27 cellular contexts compared by ENCODE assay signal in genomic region chr5:30387974-30388632, GRCh38.
"Had no signal": no experiment of that assay in that cellular context is flagged by ENCODE, and none has a peak within 500 bp of the region (broad histone marks: within the 10 kb centered on the region; RNA-seq: fewer than 3 reads in every experiment).

No MANE protein-coding gene starts in this region.

- H3K9ac ChIP-seq: parathyroid adenoma had no signal

- H3K9me3 ChIP-seq: esophagus squamous epithelium, neutrophil, right lobe of liver, suprapubic skin, upper lobe of right lung, uterus had no signal

- H3K27ac ChIP-seq: coronary artery, esophagus squamous epithelium, heart right ventricle, neutrophil, parathyroid adenoma, right lobe of liver, suprapubic skin, transverse colon, upper lobe of right lung, uterus had no signal

- H3K4me1 ChIP-seq: esophagus squamous epithelium, heart right ventricle, parathyroid adenoma, right lobe of liver, suprapubic skin, transverse colon, upper lobe of right lung, uterus had no signal

- H3K27me3 ChIP-seq: esophagus squamous epithelium, heart right ventricle, neutrophil, right lobe of liver, suprapubic skin, transverse colon, upper lobe of right lung, uterus had no signal

- H3K36me3 Mint-ChIP-seq: memory B cell; stimulated activated naive B cell treated with anti-CD40 and anti-IgM and Interleukin-4, amounts not matched to agents 10 μg/mL and 1 μg/mL and 100 μg/mL, for 72 hours had no signal

- ATAC-seq: heart right ventricle; left lobe of liver; natural killer cell; stimulated activated naive B cell treated with anti-CD40 and anti-IgM and Interleukin-4, amounts not matched to agents 10 μg/mL and 1 μg/mL and 100 μg/mL, for 72 hours; stimulated activated naive CD8-positive, alpha-beta T cell treated with anti-CD3 and anti-CD28 coated beads, Interleukin-15, amount 100 ng/mL, for 72 hours; upper lobe of right lung had no signal

- DNase-seq: dermis blood vessel endothelial cell; effector memory CD4-positive, alpha-beta T cell; erythroblast; esophagus squamous epithelium; foreskin melanocyte; glutamatergic neuron; heart right ventricle; hippocampal formation; kidney; natural killer cell; right lobe of liver; small intestine; stimulated activated CD4-positive, alpha-beta T cell treated with anti-CD3 and anti-CD28 coated beads, Interleukin-15, amount 100 ng/mL, for 24 hours; stimulated activated CD4-positive, alpha-beta T cell treated with anti-CD3 and anti-CD28 coated beads, Interleukin-2, amount 100 ng/mL, for 48 hours; stimulated activated naive B cell treated with anti-CD40 and anti-IgM and Interleukin-4, amounts not matched to agents 10 μg/mL and 1 μg/mL and 100 μg/mL, for 72 hours; stimulated activated naive CD8-positive, alpha-beta T cell treated with anti-CD3 and anti-CD28 coated beads, Interleukin-15, amount 100 ng/mL, for 72 hours; transverse colon; upper lobe of right lung; uterus had no signal

- H3K4me1 Mint-ChIP-seq: memory B cell; natural killer cell; stimulated activated naive B cell treated with anti-CD40 and anti-IgM and Interleukin-4, amounts not matched to agents 10 μg/mL and 1 μg/mL and 100 μg/mL, for 72 hours; stimulated activated naive CD8-positive, alpha-beta T cell treated with anti-CD3 and anti-CD28 coated beads, Interleukin-15, amount 100 ng/mL, for 72 hours had no signal

- H3K27ac Mint-ChIP-seq: memory B cell; natural killer cell; progenitor cell of endocrine pancreas; stimulated activated naive B cell treated with anti-CD40 and anti-IgM and Interleukin-4, amounts not matched to agents 10 μg/mL and 1 μg/mL and 100 μg/mL, for 72 hours; stimulated activated naive CD8-positive, alpha-beta T cell treated with anti-CD3 and anti-CD28 coated beads, Interleukin-15, amount 100 ng/mL, for 72 hours had no signal

- H3K79me2 ChIP-seq: parathyroid adenoma had no signal

- H2AFZ ChIP-seq: parathyroid adenoma had no signal

- H3K27me3 Mint-ChIP-seq: memory B cell; progenitor cell of endocrine pancreas; stimulated activated naive B cell treated with anti-CD40 and anti-IgM and Interleukin-4, amounts not matched to agents 10 μg/mL and 1 μg/mL and 100 μg/mL, for 72 hours; stimulated activated naive CD8-positive, alpha-beta T cell treated with anti-CD3 and anti-CD28 coated beads, Interleukin-15, amount 100 ng/mL, for 72 hours had no signal

- H3K4me3 Mint-ChIP-seq: memory B cell; natural killer cell; stimulated activated naive B cell treated with anti-CD40 and anti-IgM and Interleukin-4, amounts not matched to agents 10 μg/mL and 1 μg/mL and 100 μg/mL, for 72 hours; stimulated activated naive CD8-positive, alpha-beta T cell treated with anti-CD3 and anti-CD28 coated beads, Interleukin-15, amount 100 ng/mL, for 72 hours had no signal

- H3K4me3 ChIP-seq: coronary artery, esophagus squamous epithelium, heart right ventricle, lung, right lobe of liver, suprapubic skin, transverse colon, upper lobe of right lung, uterus had no signal

- H3K36me3 ChIP-seq: esophagus squamous epithelium, heart right ventricle, neutrophil, right lobe of liver, suprapubic skin, transverse colon, upper lobe of right lung, uterus had no signal
